ENCODE assay signal across 9 cellular contexts in the genomic region with DNA sequence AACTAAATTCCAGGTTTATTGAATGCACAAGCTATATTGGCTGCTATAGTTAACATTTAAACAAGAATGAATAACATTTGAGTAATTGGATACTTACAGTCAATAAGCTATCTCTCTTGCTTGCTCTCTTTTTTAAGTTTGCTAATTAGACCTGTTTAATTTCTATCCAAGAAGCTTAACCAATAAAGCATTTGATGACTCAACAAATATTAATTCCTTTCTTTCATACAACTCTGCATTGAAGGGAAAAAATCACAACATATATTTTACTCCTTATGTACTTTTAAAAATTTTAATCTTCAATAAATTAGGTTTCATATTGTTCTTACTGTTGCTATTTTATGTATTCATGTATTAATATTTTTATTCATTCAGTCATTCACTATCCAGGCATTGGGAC.
"Had no signal": no experiment of that assay in that cellular context is flagged by ENCODE, and none has a peak within 500 bp of the region (broad histone marks: within the 10 kb centered on the region; RNA-seq: fewer than 3 reads in every experiment).

No MANE protein-coding gene starts in this region.

- H3K4me2 ChIP-seq: KMS-11 had no signal

- FAIRE-seq: H54, HTR-8/SVneo had no signal

- H3K27ac ChIP-seq: GM23248, KMS-11 had no signal

- H2AFZ ChIP-seq: GM23248 had no signal

- H3K4me3 ChIP-seq: GM23248 had no signal

- DNase-seq: GM23248, GOT3, H9, HCEC 1CT, Karpas-422, KBM-7 had no signal

- H3K9ac ChIP-seq: GM23248, KMS-11 had no signal
